ENCODE assay signal across 22 cellular contexts in genomic region chr1:205840524-205840923, GRCh38. TPM values are rescaled to one million over a fixed set of nuclear protein-coding genes. Genes with fewer than 3 reads are reported as not detected.
"Had no signal": no experiment of that assay in that cellular context is flagged by ENCODE, and none has a peak within 500 bp of the region (broad histone marks: within the 10 kb centered on the region; RNA-seq: fewer than 3 reads in every experiment).

No MANE protein-coding gene starts in this region.

- H3K9me3 ChIP-seq: left lung, thoracic aorta had no signal

- H3K4me1 Mint-ChIP-seq: activated naive CD8-positive, alpha-beta T cell treated with anti-CD3 and anti-CD28 coated beads, Interleukin-2, amount 50 U/mL, for 24 hours had no signal

- H3K36me3 ChIP-seq: left lung, thoracic aorta had no signal

- H3K4me1 ChIP-seq: left lung had no signal

- DNase-seq: activated CD4-positive, alpha-beta memory T cell treated with anti-CD3 and anti-CD28 coated beads for 36 hours; activated CD4-positive, alpha-beta T cell treated with anti-CD3 and anti-CD28 coated beads for 48 hours; activated effector memory CD4-positive, alpha-beta T cell treated with anti-CD3 and anti-CD28 coated beads, Interleukin-2, amount 50 U/mL, for 16 hours; activated naive CD4-positive, alpha-beta T cell treated with anti-CD3 and anti-CD28 coated beads, Interleukin-2, amount 50 U/mL, for 16 hours; activated naive CD8-positive, alpha-beta T cell treated with anti-CD3 and anti-CD28 coated beads, Interleukin-2, amount 50 U/mL, for 24 hours; activated T-cell treated with anti-CD3 and anti-CD28 coated beads, Interleukin-2, amount 50 U/mL, for 72 hours; effector memory CD4-positive, alpha-beta T cell; foreskin melanocyte; immature natural killer cell; left lung; mammary epithelial cell; retina; stimulated activated CD4-positive, alpha-beta T cell treated with anti-CD3 and anti-CD28 coated beads, Interleukin-4, amount 100 ng/mL, for 24 hours; stimulated activated naive CD4-positive, alpha-beta T cell treated with Interleukin-2 at 50 U/mL for 16 hours had no signal

- H3K36me3 Mint-ChIP-seq: activated CD4-positive, alpha-beta memory T cell treated with anti-CD3 and anti-CD28 coated beads for 36 hours had no signal

- H3K4me3 Mint-ChIP-seq: activated CD4-positive, alpha-beta memory T cell treated with anti-CD3 and anti-CD28 coated beads for 36 hours; activated naive CD8-positive, alpha-beta T cell treated with anti-CD3 and anti-CD28 coated beads, Interleukin-2, amount 50 U/mL, for 24 hours; activated T-cell treated with anti-CD3 and anti-CD28 coated beads, Interleukin-2, amount 50 U/mL, for 72 hours; immature natural killer cell; type B pancreatic cell had no signal

- H3K27ac Mint-ChIP-seq: activated CD4-positive, alpha-beta memory T cell treated with anti-CD3 and anti-CD28 coated beads for 36 hours; activated naive CD8-positive, alpha-beta T cell treated with anti-CD3 and anti-CD28 coated beads, Interleukin-2, amount 50 U/mL, for 24 hours; activated T-cell treated with anti-CD3 and anti-CD28 coated beads, Interleukin-2, amount 50 U/mL, for 72 hours; progenitor cell of endocrine pancreas; type B pancreatic cell had no signal

- H3K27me3 ChIP-seq: left lung had no signal

- H3K27me3 Mint-ChIP-seq: activated CD4-positive, alpha-beta memory T cell treated with anti-CD3 and anti-CD28 coated beads for 36 hours; activated naive CD8-positive, alpha-beta T cell treated with anti-CD3 and anti-CD28 coated beads, Interleukin-2, amount 50 U/mL, for 24 hours; progenitor cell of endocrine pancreas; type B pancreatic cell had no signal

- H3K4me3 ChIP-seq: left lung, thoracic aorta had no signal

- H3K27ac ChIP-seq: left lung, thoracic aorta had no signal

- H3K9me3 Mint-ChIP-seq: activated CD4-positive, alpha-beta memory T cell treated with anti-CD3 and anti-CD28 coated beads for 36 hours; activated naive CD8-positive, alpha-beta T cell treated with anti-CD3 and anti-CD28 coated beads, Interleukin-2, amount 50 U/mL, for 24 hours; activated T-cell treated with anti-CD3 and anti-CD28 coated beads, Interleukin-2, amount 50 U/mL, for 72 hours; immature natural killer cell; type B pancreatic cell had no signal

RNA-seq across cellular contexts. Expression of gene PM20D1, which starts 9.4 kb away (rescaled TPM):
- total RNA-seq: dermis blood vessel endothelial cell, endothelial cell of umbilical vein, esophagus mucosa, mammary epithelial cell, osteoblast, progenitor cell of endocrine pancreas had no signal
- polyA plus RNA-seq: mammary epithelial cell, neural cell had no signal
